In genomic region chr3:69051796-69052566, GRCh38 we compare ENCODE assay signal across 8 cellular contexts. TPM values are rescaled to one million over a fixed set of nuclear protein-coding genes. Genes with fewer than 3 reads are reported as not detected.
DNase-seq lines count a peak whose midpoint lies in the region; ATAC-seq and TF ChIP-seq lines count a peak whose summit lies in the region.

TMF1 (minus strand) TSS chr3:69052333; CDS start chr3:69052086, 247 bp downstream.

- in situ Hi-C loops in GM13976 (cut with MboI; ENCODE audit: low sequenced_read_pairs, unreplicated experiment) = no loop called here

- intact Hi-C loops in right cardiac atrium (cut with DNase I) = no loop called here

- under 1% methylated on average over 50 of the region's 50 CpGs for WGBS in right cardiac atrium

- H3K27me3 ChIP-seq in right cardiac atrium (ENCODE audit: control insufficient read depth, insufficient read depth) = no peaks in the 10 kb centered on the region

- peaks cover 7% of the 10 kb centered on the region for H3K4me1 ChIP-seq in right cardiac atrium (ENCODE audit: control insufficient read depth, insufficient read depth, low read length)

- POLR2A ChIA-PET in RWPE1 (lab: Yijun Ruan, JAX; ENCODE audit: low non-redundant PET) = no interaction called here

- H3K4me3 ChIP-seq in right cardiac atrium (ENCODE audit: low read length) (peak within 1 kb of the TSS; percentile 90), retinal pigment epithelial cell (ENCODE audit: low read length) (peak within 1 kb of the TSS; percentile 92)

- ATAC-seq in HG02840 (IDR thresholded peaks at IDR 0.05; ENCODE audit: low FRiP score, unreplicated experiment) (peak; percentile 94), right cardiac atrium (peak; percentile 98)

- no peak for TF ChIP-seq CTCF in GM13976 (IDR thresholded peaks at IDR 0.05; ENCODE audit: borderline replicate concordance, control extremely low read depth, extremely low read depth, insufficient read depth, missing control alignments)
- no peak for TF ChIP-seq CTCF in RWPE1 (conservative IDR thresholded peaks at IDR 0.05; ENCODE audit: low read depth)
- no peak for TF ChIP-seq CTCF in retinal pigment epithelial cell (conservative IDR thresholded peaks at IDR 0.05; ENCODE audit: low read depth, low read length)

- peak within 1 kb of the TSS; percentile 87 for H3K27ac ChIP-seq in RWPE1
- H3K27ac ChIP-seq in right cardiac atrium (ENCODE audit: low read length) = peak within 1 kb of the TSS; percentile 97

- H3K9me3 ChIP-seq in right cardiac atrium (ENCODE audit: control insufficient read depth, low read length) = no peaks in the 10 kb centered on the region

- peak; percentile 92 for DNase-seq in GM13976 (ENCODE audit: low spot score)
- peak; percentile 94 for DNase-seq in RWPE1 (ENCODE audit: low spot score)
- DNase-seq in amniotic epithelial cell (ENCODE audit: low read depth) = peak; percentile 98
- peak; percentile 98 to 99 (median 99) for DNase-seq in right cardiac atrium
- DNase-seq in retinal pigment epithelial cell (ENCODE audit: low read depth) = peak; percentile 96
- no peak for DNase-seq in NCI-H187 (lab: John Stamatoyannopoulos, UW)
- DNase-seq in DMS53 (lab: John Stamatoyannopoulos, UW) = no peak

- CTCF ChIA-PET in RWPE1 (lab: Yijun Ruan, JAX) = no interaction called here

RNA-seq across cellular contexts. Expression of gene TMF1, which starts in this region (rescaled TPM):
- 10 to 100 TPM; 21.1 to 28.5 (median 22.5) TPM for total RNA-seq in right cardiac atrium
- 6.7 TPM for polyA plus RNA-seq in right cardiac atrium

Comparison
In these comparisons a context has a peak if more than half of its experiments do, and no peak if none do; other contexts are left out.
1. DNase-seq: peak in GM13976 (single experiment), RWPE1 (single experiment), amniotic epithelial cell (single experiment), right cardiac atrium (3 of 3) and retinal pigment epithelial cell (single experiment); none in NCI-H187 (0 of 2) and DMS53 (single experiment).